Comparison of ENCODE assay signal across 19 cellular contexts in the genomic region with DNA sequence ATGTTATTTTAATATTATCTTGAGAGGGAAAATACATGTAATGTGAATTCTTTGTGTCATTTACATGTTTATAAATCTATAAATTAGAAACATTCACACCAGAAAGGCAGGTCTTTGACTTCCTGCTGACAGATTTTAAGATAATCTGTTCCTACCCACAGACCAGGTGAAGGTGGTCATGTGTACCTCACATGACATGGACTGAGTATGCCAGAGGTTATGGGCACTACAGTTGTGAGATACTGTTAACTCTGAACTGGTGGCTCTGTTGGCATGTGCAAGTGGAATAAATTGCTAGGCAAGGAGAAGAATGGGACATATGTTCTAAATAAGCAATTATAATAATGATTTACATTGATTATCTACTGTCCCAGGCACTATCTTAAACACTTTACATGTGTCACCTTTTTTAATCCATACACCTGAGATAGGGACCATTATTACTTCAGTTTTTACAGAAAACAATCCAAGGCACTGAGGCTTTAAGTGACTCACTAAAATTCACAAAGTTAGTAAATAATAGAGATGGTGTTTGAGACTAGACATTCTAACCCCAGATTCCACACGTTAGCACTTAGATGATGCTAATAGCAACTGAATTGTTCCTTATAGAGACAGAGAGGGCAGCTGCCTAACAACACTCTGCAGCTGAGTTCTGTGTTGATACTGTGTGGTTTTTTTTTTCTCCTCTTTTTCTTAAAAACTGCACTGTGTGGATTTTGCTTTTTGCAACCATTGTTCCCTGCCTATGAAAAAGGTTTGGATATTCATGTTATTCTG. TPM values are rescaled to one million over a fixed set of nuclear protein-coding genes. Genes with fewer than 3 reads are reported as not detected.
DNase-seq lines count a peak whose midpoint lies in the region; ATAC-seq and TF ChIP-seq lines count a peak whose summit lies in the region.
"Had no signal": no experiment of that assay in that cellular context is flagged by ENCODE, and none has a peak within 500 bp of the region (broad histone marks: within the 10 kb centered on the region; RNA-seq: fewer than 3 reads in every experiment).

No MANE protein-coding gene starts in this region.

- H3K4me1 ChIP-seq in DND-41 (ENCODE audit: insufficient read depth, low read length): peaks cover 10% of the 10 kb centered on the region
- H3K4me1 ChIP-seq in SJCRH30: no peaks in the 10 kb centered on the region
- H3K4me1 ChIP-seq: colonic mucosa had no signal

- no peaks in the 10 kb centered on the region for H4K20me1 ChIP-seq in DND-41 (ENCODE audit: insufficient read depth, low read length)

- H3K4me2 ChIP-seq in DND-41 (ENCODE audit: insufficient read depth, low read length): no peak overlapping the region

- peaks cover 20% of the 10 kb centered on the region for H3K79me2 ChIP-seq in DND-41 (ENCODE audit: insufficient read depth, low read length)

- DNase-seq in DND-41 (no peak), G401 (ENCODE audit: low spot score) (no peak), SJCRH30 (no peak)
- DNase-seq: amniotic stem cell; colonic mucosa; EL; hippocampal formation; naive thymus-derived CD4-positive, alpha-beta T cell; NCI-H226; right lobe of liver; stimulated activated CD4-positive, alpha-beta T cell treated with anti-CD3 and anti-CD28 coated beads, Interleukin-4, amount 100 ng/mL, for 24 hours had no signal

- no peak for TF ChIP-seq CTCF in DND-41 (IDR thresholded peaks at IDR 0.05; ENCODE audit: borderline replicate concordance, extremely low read depth, low read length, poor library complexity, severe bottlenecking)

- H3K27ac Mint-ChIP-seq in activated T-helper 17 cell treated with anti-CD3 and anti-CD28 coated beads, Interleukin-2, amount 50 U/mL, for 72 hours: no peak overlapping the region

- H3K36me3 ChIP-seq in DND-41 (ENCODE audit: insufficient read depth, low read length) (no peaks in the 10 kb centered on the region), SJCRH30 (no peaks in the 10 kb centered on the region)
- H3K36me3 ChIP-seq: colonic mucosa had no signal

- H3K27me3 ChIP-seq in DND-41 (ENCODE audit: insufficient read depth, low read length, poor library complexity): no peaks in the 10 kb centered on the region
- no peaks in the 10 kb centered on the region for H3K27me3 ChIP-seq in SJCRH30
- H3K27me3 ChIP-seq: colonic mucosa, right lobe of liver had no signal

- no peak overlapping the region for H3K4me3 Mint-ChIP-seq in activated T-helper 17 cell treated with anti-CD3 and anti-CD28 coated beads, Interleukin-2, amount 50 U/mL, for 72 hours
- H3K4me3 Mint-ChIP-seq: WTC11 had no signal

- peaks cover 15% of the 10 kb centered on the region for H3K4me1 Mint-ChIP-seq in activated T-helper 17 cell treated with anti-CD3 and anti-CD28 coated beads, Interleukin-2, amount 50 U/mL, for 72 hours
- H3K4me1 Mint-ChIP-seq: WTC11 had no signal

- H3K36me3 Mint-ChIP-seq in activated T-helper 17 cell treated with anti-CD3 and anti-CD28 coated beads, Interleukin-2, amount 50 U/mL, for 72 hours (ENCODE audit: low read depth): no peaks in the 10 kb centered on the region
- H3K36me3 Mint-ChIP-seq: WTC11 had no signal

- H3K9me3 ChIP-seq in DND-41 (ENCODE audit: insufficient read depth, low read length, severe bottlenecking) (no peaks in the 10 kb centered on the region), SJCRH30 (replicated peaks) (no peaks in the 10 kb centered on the region)
- H3K9me3 ChIP-seq: colonic mucosa, right lobe of liver had no signal

- H3K9ac ChIP-seq in DND-41 (ENCODE audit: low read depth, low read length): no peak overlapping the region

- H3K27me3 Mint-ChIP-seq in activated T-helper 17 cell treated with anti-CD3 and anti-CD28 coated beads, Interleukin-2, amount 50 U/mL, for 72 hours: no peaks in the 10 kb centered on the region
- H3K27me3 Mint-ChIP-seq: naive thymus-derived CD4-positive, alpha-beta T cell; stimulated activated naive CD8-positive, alpha-beta T cell treated with anti-CD3 and anti-CD28 coated beads, Interleukin-15, Interleukin-2, amounts not matched to agents 100 ng/mL and 50 ng/mL, for 24 hours had no signal

- ATAC-seq in DND-41 (ENCODE audit: insufficient read depth, low read depth) (peak; percentile 50; the same call in 1 of the 3 replicates), GM18909 (IDR thresholded peaks at IDR 0.05; ENCODE audit: poor library complexity, unreplicated experiment) (peak; percentile 60), HG03103 (IDR thresholded peaks at IDR 0.05; ENCODE audit: low read depth, unreplicated experiment) (peak; percentile 36), HG03196 (IDR thresholded peaks at IDR 0.05; ENCODE audit: unreplicated experiment) (no peak), GM18519 (IDR thresholded peaks at IDR 0.05; ENCODE audit: low FRiP score, unreplicated experiment) (no peak)
- ATAC-seq in activated T-helper 17 cell treated with anti-CD3 and anti-CD28 coated beads, Interleukin-2, amount 50 U/mL, for 72 hours (replicated peaks): peak; percentile 26
- ATAC-seq: HCT116, WTC11 had no signal

- H3K9me3 Mint-ChIP-seq in activated T-helper 17 cell treated with anti-CD3 and anti-CD28 coated beads, Interleukin-2, amount 50 U/mL, for 72 hours: no peaks in the 10 kb centered on the region
- H3K9me3 Mint-ChIP-seq: naive thymus-derived CD4-positive, alpha-beta T cell; stimulated activated naive CD8-positive, alpha-beta T cell treated with anti-CD3 and anti-CD28 coated beads, Interleukin-15, Interleukin-2, amounts not matched to agents 100 ng/mL and 50 ng/mL, for 24 hours; WTC11 had no signal

- no peak overlapping the region for H2AFZ ChIP-seq in DND-41 (ENCODE audit: low read depth, low read length)

- in situ Hi-C loops in G401 (cut with HindIII; ENCODE audit: low sequenced_read_pairs): no loop called here

- H3K4me3 ChIP-seq in DND-41 (ENCODE audit: low read depth in 1 of 2, low read length in 2 of 2) (no peak overlapping the region), SJCRH30 (no peak overlapping the region)
- H3K4me3 ChIP-seq: colonic mucosa, right lobe of liver had no signal

- H3K27ac ChIP-seq in DND-41 (ENCODE audit: low read length): no peak overlapping the region
- H3K27ac ChIP-seq in SJCRH30: no peak overlapping the region
- H3K27ac ChIP-seq: colonic mucosa, right lobe of liver had no signal

RNA-seq across cellular contexts. Expression of gene SLC16A7, which starts 23.8 kb away (rescaled TPM):
- total RNA-seq in activated T-helper 17 cell treated with anti-CD3 and anti-CD28 coated beads, Interleukin-2, amount 50 U/mL, for 72 hours: 10 to 100 TPM; 21.4 to 29.9 TPM
- not detected in 2 replicates for total RNA-seq in G401 (2014; rRNA removed; shearing (Covaris generic))
- total RNA-seq in SJCRH30 (2014; rRNA removed; shearing (Covaris generic)): 3.1 and 3.6 TPM in 2 replicates

Comparison
In these comparisons a context has a peak if more than half of its experiments do, and no peak if none do; other contexts are left out.
1. ATAC-seq: peak in DND-41 (single experiment), GM18909 (single experiment), HG03103 (single experiment) and activated T-helper 17 cell treated with anti-CD3 and anti-CD28 coated beads, Interleukin-2, amount 50 U/mL, for 72 hours (single experiment); none in HG03196 (single experiment) and GM18519 (single experiment).